Comparison of ENCODE assay signal across 8 cellular contexts in genomic region chr6:159969921-159970320, GRCh38. TPM values are rescaled to one million over a fixed set of nuclear protein-coding genes. Genes with fewer than 3 reads are reported as not detected.
A peak's percentile ranks its signal among the peaks of the same experiment; 100 is the strongest.
DNase-seq lines count a peak whose midpoint lies in the region; ATAC-seq and TF ChIP-seq lines count a peak whose summit lies in the region.

No MANE protein-coding gene starts in this region.

- peak overlapping the region; percentile 89 for H3K27ac Mint-ChIP-seq in activated T-cell treated with anti-CD3 and anti-CD28 coated beads, Interleukin-2, amount 50 U/mL, for 72 hours
- H3K27ac Mint-ChIP-seq in activated T-helper 1 cell treated with anti-CD3 and anti-CD28 coated beads, Interleukin-12 subunit alpha, Interleukin-12 subunit beta, Interleukin-2, Interleukin-4 antibody, amounts not matched to agents 30 ng/mL and 10 ng/mL and 1 ng/mL, durations not matched to agents 14 hours and 24 hours and 36 hours: peak overlapping the region; percentile 93

- peaks cover 0 to 2% of the 10 kb centered on the region in 2 donors for H3K36me3 Mint-ChIP-seq in activated T-cell treated with anti-CD3 and anti-CD28 coated beads, Interleukin-2, amount 50 U/mL, for 72 hours (ENCODE audit: insufficient read depth in 2 of 2)
- H3K36me3 Mint-ChIP-seq in activated T-helper 1 cell treated with anti-CD3 and anti-CD28 coated beads, Interleukin-12 subunit alpha, Interleukin-12 subunit beta, Interleukin-2, Interleukin-4 antibody, amounts not matched to agents 30 ng/mL and 10 ng/mL and 1 ng/mL, durations not matched to agents 14 hours and 24 hours and 36 hours (ENCODE audit: low read depth): peaks cover 24% of the 10 kb centered on the region

- H2AFZ ChIP-seq in neuron (ENCODE audit: low read depth, low read length): no peak overlapping the region

- no peaks in the 10 kb centered on the region for H3K9me3 Mint-ChIP-seq in activated T-cell treated with anti-CD3 and anti-CD28 coated beads, Interleukin-2, amount 50 U/mL, for 72 hours
- H3K9me3 Mint-ChIP-seq in activated T-helper 1 cell treated with anti-CD3 and anti-CD28 coated beads, Interleukin-12 subunit alpha, Interleukin-12 subunit beta, Interleukin-2, Interleukin-4 antibody, amounts not matched to agents 30 ng/mL and 10 ng/mL and 1 ng/mL, durations not matched to agents 14 hours and 24 hours and 36 hours: no peaks in the 10 kb centered on the region

- peaks cover 0 to 56% (median 14%) of the 10 kb centered on the region in 3 donors for H3K4me1 ChIP-seq in gastroesophageal sphincter
- peaks cover 40% of the 10 kb centered on the region for H3K4me1 ChIP-seq in neuron (ENCODE audit: insufficient read depth, low read length)

- H3K9me3 ChIP-seq in gastroesophageal sphincter (no peaks in the 10 kb centered on the region), neuron (ENCODE audit: low read length) (no peaks in the 10 kb centered on the region)

- intact Hi-C loops in activated T-helper 1 cell treated with anti-CD3 and anti-CD28 coated beads, Interleukin-12 subunit alpha, Interleukin-12 subunit beta, Interleukin-2, Interleukin-4 antibody, amounts not matched to agents 30 ng/mL and 10 ng/mL and 1 ng/mL, durations not matched to agents 14 hours and 24 hours and 36 hours (cut with micrococcal nuclease): loop anchor here (1.0 to 10.0 kb wide), 8 partner anchors 9 to 1153 kb away; partner anchors contain the start of genes EZR, SOD2, TAGAP and WTAP

- peak in 1 of 2 donors; percentile 20 for ATAC-seq in activated T-cell treated with anti-CD3 and anti-CD28 coated beads, Interleukin-2, amount 50 U/mL, for 72 hours (replicated peaks in 1 of 2)
- ATAC-seq in HG02610 (IDR thresholded peaks at IDR 0.05; ENCODE audit: unreplicated experiment) (peak; percentile 31), gastroesophageal sphincter (peak; percentile 55), GM19397 (IDR thresholded peaks at IDR 0.05; ENCODE audit: unreplicated experiment) (no peak)

- TF ChIP-seq CTCF in gastroesophageal sphincter (IDR thresholded peaks at IDR 0.05): no peak

- 35% methylated on average over 6 of the region's 8 CpGs; no CpG with 5 or more reads in 1 of the 2 donors for WGBS in gastroesophageal sphincter (ENCODE audit: low coverage in 1 of 2), 2 donors

- H3K4me3 ChIP-seq in gastroesophageal sphincter: peak overlapping the region; percentile 93 to 94
- H3K4me3 ChIP-seq in neuron (ENCODE audit: low read length): peak overlapping the region; percentile 60

- TF ChIP-seq EP300 in gastroesophageal sphincter (IDR thresholded peaks at IDR 0.05): no peak

- DNase-seq in activated T-cell treated with anti-CD3 and anti-CD28 coated beads, Interleukin-2, amount 50 U/mL, for 72 hours: peak; percentile 32 to 49
- DNase-seq in activated T-cell treated with anti-CD3 and anti-CD28 coated beads, Interleukin-2, amount 50 U/mL, for 48 hours: no peak
- peak; percentile 71 for DNase-seq in NCI-H146 treated with DMSO at 0.1 percent for 48 hours (lab: John Stamatoyannopoulos, UW; ENCODE audit: unreplicated experiment)
- peak; percentile 26 for DNase-seq in activated T-helper 1 cell treated with anti-CD3 and anti-CD28 coated beads, Interleukin-12 subunit alpha, Interleukin-12 subunit beta, Interleukin-2, Interleukin-4 antibody, amounts not matched to agents 30 ng/mL and 10 ng/mL and 1 ng/mL, durations not matched to agents 14 hours and 24 hours and 36 hours (ENCODE audit: low spot score)

- H3K27me3 ChIP-seq in gastroesophageal sphincter (peaks cover 8% of the 10 kb centered on the region), neuron (ENCODE audit: insufficient read depth, low read length) (no peaks in the 10 kb centered on the region)

- H3K36me3 ChIP-seq in gastroesophageal sphincter (no peaks in the 10 kb centered on the region), neuron (ENCODE audit: insufficient read depth, low read length) (no peaks in the 10 kb centered on the region)

- no peaks in the 10 kb centered on the region for H3K27me3 Mint-ChIP-seq in activated T-cell treated with anti-CD3 and anti-CD28 coated beads, Interleukin-2, amount 50 U/mL, for 72 hours (ENCODE audit: low read depth)
- H3K27me3 Mint-ChIP-seq in activated T-helper 1 cell treated with anti-CD3 and anti-CD28 coated beads, Interleukin-12 subunit alpha, Interleukin-12 subunit beta, Interleukin-2, Interleukin-4 antibody, amounts not matched to agents 30 ng/mL and 10 ng/mL and 1 ng/mL, durations not matched to agents 14 hours and 24 hours and 36 hours (ENCODE audit: insufficient read depth): peaks cover 13% of the 10 kb centered on the region

- peak overlapping the region; percentile 84 to 93 (median 90) for H3K27ac ChIP-seq in gastroesophageal sphincter

- peaks cover 51% of the 10 kb centered on the region for H3K4me1 Mint-ChIP-seq in activated T-cell treated with anti-CD3 and anti-CD28 coated beads, Interleukin-2, amount 50 U/mL, for 72 hours (ENCODE audit: low read depth)
- H3K4me1 Mint-ChIP-seq in activated T-helper 1 cell treated with anti-CD3 and anti-CD28 coated beads, Interleukin-12 subunit alpha, Interleukin-12 subunit beta, Interleukin-2, Interleukin-4 antibody, amounts not matched to agents 30 ng/mL and 10 ng/mL and 1 ng/mL, durations not matched to agents 14 hours and 24 hours and 36 hours (ENCODE audit: low read depth): peaks cover 47% of the 10 kb centered on the region

- no peak for TF ChIP-seq POLR2A in gastroesophageal sphincter (IDR thresholded peaks at IDR 0.05)

- peak overlapping the region; percentile 91 to 97 for H3K4me3 Mint-ChIP-seq in activated T-cell treated with anti-CD3 and anti-CD28 coated beads, Interleukin-2, amount 50 U/mL, for 72 hours
- peak overlapping the region; percentile 96 for H3K4me3 Mint-ChIP-seq in activated T-helper 1 cell treated with anti-CD3 and anti-CD28 coated beads, Interleukin-12 subunit alpha, Interleukin-12 subunit beta, Interleukin-2, Interleukin-4 antibody, amounts not matched to agents 30 ng/mL and 10 ng/mL and 1 ng/mL, durations not matched to agents 14 hours and 24 hours and 36 hours

RNA-seq across cellular contexts. Expression of gene IGF2R, which starts 1.0 kb away (rescaled TPM):
- 10 to 100 TPM; 68.9 to 83.6 TPM for total RNA-seq in activated T-cell treated with anti-CD3 and anti-CD28 coated beads, Interleukin-2, amount 50 U/mL, for 72 hours
- total RNA-seq in activated T-helper 1 cell treated with anti-CD3 and anti-CD28 coated beads, Interleukin-12 subunit alpha, Interleukin-12 subunit beta, Interleukin-2, Interleukin-4 antibody, amounts not matched to agents 30 ng/mL and 10 ng/mL and 1 ng/mL, durations not matched to agents 14 hours and 24 hours and 36 hours: 118 and 126 TPM in 2 replicates
- 10 to 100 TPM; 47.9 to 81.3 (median 52.7) TPM for total RNA-seq in gastroesophageal sphincter

Comparison
In these comparisons a context has a peak if more than half of its experiments do, and no peak if none do; other contexts are left out.
1. DNase-seq: peak in activated T-cell treated with anti-CD3 and anti-CD28 coated beads, Interleukin-2, amount 50 U/mL, for 72 hours (2 of 2), NCI-H146 treated with DMSO at 0.1 percent for 48 hours (single experiment) and activated T-helper 1 cell treated with anti-CD3 and anti-CD28 coated beads, Interleukin-12 subunit alpha, Interleukin-12 subunit beta, Interleukin-2, Interleukin-4 antibody, amounts not matched to agents 30 ng/mL and 10 ng/mL and 1 ng/mL, durations not matched to agents 14 hours and 24 hours and 36 hours (single experiment); none in activated T-cell treated with anti-CD3 and anti-CD28 coated beads, Interleukin-2, amount 50 U/mL, for 48 hours (0 of 2).